18 cellular contexts compared by ENCODE assay signal in genomic region chr7:85114342-85114741, GRCh38.
"Had no signal": no experiment of that assay in that cellular context is flagged by ENCODE, and none has a peak within 500 bp of the region (broad histone marks: within the 10 kb centered on the region; RNA-seq: fewer than 3 reads in every experiment).

No MANE protein-coding gene starts in this region.

- DNase-seq: activated CD4-positive, alpha-beta T cell treated with anti-CD3 and anti-CD28 coated beads, Interleukin-2, amount 50 U/mL, for 4 hours; activated effector memory CD4-positive, alpha-beta T cell treated with anti-CD3 and anti-CD28 coated beads, Interleukin-2, amount 50 U/mL, for 16 hours; activated T-cell treated with anti-CD3 and anti-CD28 coated beads, Interleukin-2, amount 50 U/mL, for 24 hours; amygdala; cerebellar nuclear complex; dermis blood vessel endothelial cell; esophagus squamous epithelium; foreskin melanocyte; islet precursor cell; left ventricle myocardium superior; psoas muscle; sigmoid colon; stimulated activated CD4-positive, alpha-beta T cell treated with anti-CD3 and anti-CD28 coated beads, Interleukin-4, amount 100 ng/mL, for 1 hour; stimulated activated CD8-positive, alpha-beta memory T cell treated with anti-CD3 and anti-CD28 coated beads, Interleukin-4, amount 100 ng/mL, for 48 hours; stimulated activated naive CD8-positive, alpha-beta T cell treated with anti-CD3 and anti-CD28 coated beads, Interleukin-15, Interleukin-2, amounts not matched to agents 100 U/mL and 50 U/mL, for 24 hours; T-helper 17 cell; upper lobe of left lung had no signal

- H3K27ac ChIP-seq: esophagus squamous epithelium, psoas muscle, sigmoid colon, upper lobe of left lung had no signal

- H3K27me3 ChIP-seq: esophagus squamous epithelium, sigmoid colon, upper lobe of left lung had no signal

- ATAC-seq: activated naive CD4-positive, alpha-beta T cell treated with anti-CD3 and anti-CD28 coated beads, Interleukin-2, amount 50 U/mL, for 72 hours; left ventricle myocardium superior; psoas muscle; stimulated activated naive CD8-positive, alpha-beta T cell treated with anti-CD3 and anti-CD28 coated beads, Interleukin-15, Interleukin-2, amounts not matched to agents 100 U/mL and 50 U/mL, for 24 hours; T-helper 17 cell had no signal

- H3K4me3 ChIP-seq: esophagus squamous epithelium, psoas muscle, sigmoid colon, upper lobe of left lung had no signal

- H3K36me3 ChIP-seq: esophagus squamous epithelium, sigmoid colon, upper lobe of left lung had no signal

- H3K9me3 ChIP-seq: psoas muscle, sigmoid colon, upper lobe of left lung had no signal

- H3K4me1 ChIP-seq: psoas muscle, sigmoid colon, upper lobe of left lung had no signal
